ENCODE assay signal across 28 cellular contexts in genomic region chr6:136030131-136030530, GRCh38.
"Had no signal": no experiment of that assay in that cellular context is flagged by ENCODE, and none has a peak within 500 bp of the region (broad histone marks: within the 10 kb centered on the region; RNA-seq: fewer than 3 reads in every experiment).

No MANE protein-coding gene starts in this region.

- H3K27ac ChIP-seq: adrenal gland, dorsolateral prefrontal cortex, foreskin keratinocyte, left lung, sigmoid colon, thoracic aorta, vagina had no signal

- H3K4me1 Mint-ChIP-seq: activated CD4-positive, alpha-beta T cell treated with anti-CD3 and anti-CD28 coated beads for 36 hours; activated T-helper 17 cell treated with anti-CD3 and anti-CD28 coated beads, Interleukin-2, amount 50 U/mL, for 72 hours; immature natural killer cell; WTC11 had no signal

- ATAC-seq: activated CD4-positive, alpha-beta T cell treated with anti-CD3 and anti-CD28 coated beads for 36 hours; activated naive CD4-positive, alpha-beta T cell treated with anti-CD3 and anti-CD28 coated beads, Interleukin-2, amount 50 U/mL, for 72 hours; activated T-helper 17 cell treated with anti-CD3 and anti-CD28 coated beads, Interleukin-2, amount 50 U/mL, for 72 hours; effector memory CD8-positive, alpha-beta T cell; esophagus mucosa; foreskin keratinocyte; left lung; natural killer cell treated with Interleukin-12 subunit alpha and Interleukin-12 subunit beta and Interleukin-15 and Interleukin-18, amount 100 ng/mL, for 72 hours; WTC11 had no signal

- H3K27me3 ChIP-seq: adrenal gland, dorsolateral prefrontal cortex, foreskin keratinocyte, left lung, sigmoid colon, vagina had no signal

- H3K4me3 ChIP-seq: adrenal gland, dorsolateral prefrontal cortex, left lung, lung, sigmoid colon, smooth muscle cell, thoracic aorta, vagina had no signal

- H3K9me3 Mint-ChIP-seq: activated naive CD4-positive, alpha-beta T cell treated with anti-CD3 and anti-CD28 coated beads, Interleukin-2, amount 50 U/mL, for 72 hours; activated T-cell treated with anti-CD3 and anti-CD28 coated beads, Interleukin-2, amount 50 U/mL, for 24 hours; activated T-helper 17 cell treated with anti-CD3 and anti-CD28 coated beads, Interleukin-2, amount 50 U/mL, for 72 hours; effector memory CD8-positive, alpha-beta T cell; immature natural killer cell; natural killer cell treated with Interleukin-12 subunit alpha and Interleukin-12 subunit beta and Interleukin-15 and Interleukin-18, amount 100 ng/mL, for 72 hours; type B pancreatic cell; WTC11 had no signal

- H3K4me3 Mint-ChIP-seq: activated CD4-positive, alpha-beta T cell treated with anti-CD3 and anti-CD28 coated beads for 36 hours; activated T-cell treated with anti-CD3 and anti-CD28 coated beads, Interleukin-2, amount 50 U/mL, for 24 hours; activated T-helper 17 cell treated with anti-CD3 and anti-CD28 coated beads, Interleukin-2, amount 50 U/mL, for 72 hours; effector memory CD8-positive, alpha-beta T cell; immature natural killer cell; natural killer cell treated with Interleukin-12 subunit alpha and Interleukin-12 subunit beta and Interleukin-15 and Interleukin-18, amount 100 ng/mL, for 72 hours; type B pancreatic cell; WTC11 had no signal

- H3K36me3 Mint-ChIP-seq: activated naive CD4-positive, alpha-beta T cell treated with anti-CD3 and anti-CD28 coated beads, Interleukin-2, amount 50 U/mL, for 72 hours; immature natural killer cell; natural killer cell treated with Interleukin-12 subunit alpha and Interleukin-12 subunit beta and Interleukin-15 and Interleukin-18, amount 100 ng/mL, for 72 hours; WTC11 had no signal

- DNase-seq: activated CD4-positive, alpha-beta T cell treated with anti-CD3 and anti-CD28 coated beads for 36 hours; activated CD4-positive, alpha-beta T cell treated with anti-CD3 and anti-CD28 coated beads, Interleukin-2, amount 50 U/mL, for 4 hours; activated CD8-positive, alpha-beta memory T cell treated with anti-CD3 and anti-CD28 coated beads for 24 hours; activated CD8-positive, alpha-beta memory T cell treated with anti-CD3 and anti-CD28 coated beads, Interleukin-2, amount 50 U/mL, for 4 hours; activated T-cell treated with anti-CD3 and anti-CD28 coated beads, Interleukin-2, amount 50 U/mL, for 24 hours; adrenal gland; central memory CD4-positive, alpha-beta T cell; dorsolateral prefrontal cortex; effector memory CD8-positive, alpha-beta T cell; foreskin keratinocyte; immature natural killer cell; left lung; retina; sigmoid colon; stimulated activated CD4-positive, alpha-beta T cell treated with anti-CD3 and anti-CD28 coated beads, Interleukin-4, amount 100 ng/mL, for 1 hour; stimulated activated naive CD4-positive, alpha-beta T cell treated with Interleukin-2 at 50 U/mL for 16 hours; T1000 had no signal

- H3K4me2 ChIP-seq: smooth muscle cell had no signal

- H3K4me1 ChIP-seq: adrenal gland, foreskin keratinocyte, left lung, sigmoid colon, vagina had no signal

- H3K27ac Mint-ChIP-seq: activated CD4-positive, alpha-beta T cell treated with anti-CD3 and anti-CD28 coated beads for 36 hours; activated naive CD4-positive, alpha-beta T cell treated with anti-CD3 and anti-CD28 coated beads, Interleukin-2, amount 50 U/mL, for 72 hours; activated T-cell treated with anti-CD3 and anti-CD28 coated beads, Interleukin-2, amount 50 U/mL, for 24 hours; activated T-helper 17 cell treated with anti-CD3 and anti-CD28 coated beads, Interleukin-2, amount 50 U/mL, for 72 hours; effector memory CD8-positive, alpha-beta T cell; immature natural killer cell; natural killer cell treated with Interleukin-12 subunit alpha and Interleukin-12 subunit beta and Interleukin-15 and Interleukin-18, amount 100 ng/mL, for 72 hours; progenitor cell of endocrine pancreas; type B pancreatic cell; WTC11 had no signal

- H3K9me3 ChIP-seq: adrenal gland, left lung, sigmoid colon, thoracic aorta, vagina had no signal

- H3K36me3 ChIP-seq: adrenal gland, left lung, sigmoid colon, thoracic aorta, vagina had no signal
